ENCODE assay signal across 7 cellular contexts in genomic region chrX:47644557-47645091, GRCh38. TPM values are rescaled to one million over a fixed set of nuclear protein-coding genes. Genes with fewer than 3 reads are reported as not detected.
DNase-seq lines count a peak whose midpoint lies in the region; ATAC-seq, FAIRE-seq and TF ChIP-seq lines count a peak whose summit lies in the region.
"Had no signal": no experiment of that assay in that cellular context is flagged by ENCODE, and none has a peak within 500 bp of the region (broad histone marks: within the 10 kb centered on the region; RNA-seq: fewer than 3 reads in every experiment).

No MANE protein-coding gene starts in this region.

- SMC1A ChIA-PET in GM12878 (lab: Charles Lee; ENCODE audit: uncharacterized antibody, unreplicated experiment): interaction anchor here (0.7 to 2.0 kb wide), 7 partner anchors 11 to 105 kb away, joined by 3 to 9 read pairs (median 4); partner anchors contain the start of genes CFP and TIMP1

- H3K9me3 ChIP-seq in GM12878 (replicated peaks; ENCODE audit: control insufficient read depth, insufficient read depth, low read length) (peaks cover 2% of the 10 kb centered on the region; the same call in 2 of the 3 replicates), osteoblast (ENCODE audit: low read depth, low read length) (no peaks in the 10 kb centered on the region)

- RAD21 ChIA-PET in GM12878 (lab: Charles Lee; ENCODE audit: unreplicated experiment): interaction anchor here (0.6 to 1.8 kb wide), 7 partner anchors 10 to 139 kb away, joined by 3 to 6 read pairs (median 4); no protein-coding TSS in a partner anchor

- H3K4me1 ChIP-seq in GM12878 (ENCODE audit: control insufficient read depth, insufficient read depth, low read length) (no peaks in the 10 kb centered on the region; the same call in 1 of the 2 replicates), osteoblast (ENCODE audit: insufficient read depth, low read length) (peaks cover 13% of the 10 kb centered on the region)

- peak; percentile 19; the same call in 1 of the 2 replicates for TF ChIP-seq RAD21 in GM12878 (IDR thresholded peaks at IDR 0.05; ENCODE audit: insufficient read depth, low read depth, low read length)

- in situ Hi-C loops in GM12878 (cut with MboI): loop anchor here (10.0 kb wide), 2 partner anchors 80 to 430 kb away; partner anchors contain the start of genes ARAF and CDK16

- H3K4me2 ChIP-seq in GM12878 (ENCODE audit: control insufficient read depth, insufficient read depth) (0 out of 2 replicates have a peak overlapping the region, but pooled peaks have one; percentile 27), osteoblast (ENCODE audit: insufficient read depth, low read length) (no peak overlapping the region)

- H4K20me1 ChIP-seq in GM12878 (ENCODE audit: control insufficient read depth, insufficient read depth): no peaks in the 10 kb centered on the region
- H4K20me1 ChIP-seq in osteoblast (ENCODE audit: insufficient read depth, low read length): peaks cover 18% of the 10 kb centered on the region

- DNase-seq in HuH-7 (ENCODE audit: low spot score): peak; percentile 41
- DNase-seq in GM12878 (ENCODE audit: low read depth, low spot score): no peak
- peak; percentile 89 for DNase-seq in osteoblast (ENCODE audit: insufficient read length, low spot score, missing footprints)
- DNase-seq: T-cell had no signal

- ATAC-seq in GM12878 (peak; percentile 90), HG02759 (IDR thresholded peaks at IDR 0.05; ENCODE audit: unreplicated experiment) (no peak), HG03108 (IDR thresholded peaks at IDR 0.05; ENCODE audit: unreplicated experiment) (no peak)

- H3K27ac ChIP-seq in GM12878 (ENCODE audit: control insufficient read depth, insufficient read depth): no peak overlapping the region
- H3K27ac ChIP-seq in osteoblast (ENCODE audit: low read depth, low read length): no peak overlapping the region

- H3K36me3 ChIP-seq in GM12878 (ENCODE audit: control insufficient read depth in 2 of 2, insufficient read depth in 2 of 2, low read length in 1 of 2): peaks cover 0 to 4% of the 10 kb centered on the region in 2 experiments; a peak in 3 of 4 replicates
- peaks cover 12% of the 10 kb centered on the region for H3K36me3 ChIP-seq in osteoblast (ENCODE audit: insufficient read depth, low read length)

- H3K27me3 ChIP-seq in GM12878 (replicated peaks in 1 of 2; ENCODE audit: control insufficient read depth in 2 of 2, insufficient read depth in 2 of 2, low read length in 1 of 2) (no peaks in the 10 kb centered on the region), osteoblast (ENCODE audit: insufficient read depth, low read length) (no peaks in the 10 kb centered on the region)

- POLR2A ChIA-PET in GM12878 (lab: Charles Lee): interaction anchor here (0.6 to 1.6 kb wide), 4 partner anchors 11 to 146 kb away, joined by 4 to 6 read pairs (median 5); no protein-coding TSS in a partner anchor

- H3K9ac ChIP-seq in GM12878 (ENCODE audit: control insufficient read depth, insufficient read depth, low read length): no peak overlapping the region

- H3K4me3 ChIP-seq in GM12878 (no peak overlapping the region), osteoblast (ENCODE audit: insufficient read depth, low read length) (no peak overlapping the region)

- TF ChIP-seq POLR2A in GM12878 (IDR thresholded peaks at IDR 0.05; ENCODE audit: low read depth, low read length): no peak

- no peak overlapping the region for H2AFZ ChIP-seq in GM12878 (ENCODE audit: control insufficient read depth, low read depth, low read length)
- no peak overlapping the region for H2AFZ ChIP-seq in osteoblast (ENCODE audit: low read length)

- 55% methylated on average over 12 of the region's 12 CpGs for WGBS in GM12878 (ENCODE audit: insufficient coverage, insufficient replicate concordance, low lambda C conversion rate, missing lambda C conversion rate)

- BruUV-seq in GM12878 (replicated peaks; lab: Mats Ljungman, UMichigan): no TSS peak

- CTCF ChIA-PET in GM12878 (lab: Yijun Ruan, JAX): interaction anchor here (0.6 to 3.4 kb wide), 20 partner anchors 12 to 199 kb away, joined by 3 to 16 read pairs (median 4); partner anchors contain the start of gene CFP

- intact Hi-C loops in GM12878 (cut with micrococcal nuclease; ENCODE audit: unreplicated experiment): loop anchor here (2.0 kb wide), 2 partner anchors 82 to 454 kb away; no protein-coding TSS in a partner anchor

- H3K79me2 ChIP-seq in GM12878 (ENCODE audit: control insufficient read depth, insufficient read depth, low read length) (peaks cover 24% of the 10 kb centered on the region), osteoblast (ENCODE audit: insufficient read depth, low read length) (peaks cover 74% of the 10 kb centered on the region)

- TF ChIP-seq EP300 in GM12878 (IDR thresholded peaks at IDR 0.05; ENCODE audit: borderline replicate concordance in 1 of 2, control insufficient read depth in 1 of 2, low read depth in 2 of 2, low read length in 2 of 2): no peak

- peak; percentile 39 to 59 (median 51); a peak in 4 of 6 replicates for TF ChIP-seq CTCF in GM12878 (IDR thresholded peaks at IDR 0.05 in 2 of 3, conservative IDR thresholded peaks at IDR 0.05 in 1 of 3; ENCODE audit: control insufficient read depth in 2 of 3, extremely low read depth in 1 of 3, insufficient read depth in 1 of 3, low read depth in 3 of 3, low read length in 3 of 3)
- TF ChIP-seq CTCF in osteoblast (IDR thresholded peaks at IDR 0.05; ENCODE audit: extremely low read depth, low read depth, low read length): peak; percentile 59

- no peak for FAIRE-seq in GM12878 (lab: Jason Lieb, UNC)

RNA-seq across cellular contexts. Expression of gene ELK1, which starts 5.7 kb away (rescaled TPM):
- 24.1 and 25.5 TPM in 2 replicates for total RNA-seq in GM12878 (2013; cell fraction: nucleolus; rRNA removed)
- total RNA-seq in GM12878 (2014; rRNA removed) (34.2 and 35.8 TPM in 2 replicates), GM12878 (2014; rRNA removed; fragmentation: Illumina TruSeq; extraction: Trizol) (18.1 and 19.9 TPM in 2 replicates), GM12878 (2021) (53.2 and 55.5 TPM in 2 replicates), osteoblast (36.2 and 37.6 TPM in 2 replicates)
- 16.5 TPM for polyA plus RNA-seq in GM12878 (2011; ENCODE audit: low read depth)
- polyA plus RNA-seq in GM12878 (2011; rRNA removed) (20.2 and 30.0 TPM in 2 replicates), GM12878 (2014; fragmentation: Illumina TruSeq; extraction: Trizol) (24.6 and 36.1 TPM in 2 replicates), GM12878 (2014; fragmentation: Nextera tagmentation; extraction: Ambion mirVana) (1 to 10 TPM; 4.1 to 6.3 TPM), GM12878 (2014; rRNA removed) (29.8 and 31.1 TPM in 2 replicates), GM12878 (2016; fragmentation: Nextera tagmentation; extraction: Ambion mirVana) (10 to 100 TPM; 49.7 to 52.3 TPM)
- 39.3 and 42.8 TPM in 2 replicates for polyA plus RNA-seq in GM12878 (2011; cell fraction: cytosol; rRNA removed)
- polyA plus RNA-seq in GM12878 (2011; cell fraction: nucleus; rRNA removed): 40.3 and 45.6 TPM in 2 replicates
- 44.5 and 50.1 TPM in 2 replicates for polyA plus RNA-seq in GM12878 (2012)
- polyA minus RNA-seq in GM12878 (2011; rRNA and poly(A)+ RNA removed): 21.6 and 29.1 TPM in 2 replicates
- 17.2 and 20.5 TPM in 2 replicates for polyA minus RNA-seq in GM12878 (2011; cell fraction: cytosol; rRNA and poly(A)+ RNA removed)
- polyA minus RNA-seq in GM12878 (2011; cell fraction: nucleus; rRNA and poly(A)+ RNA removed): 10.4 and 16.8 TPM in 2 replicates

RNA-seq across cellular contexts. Expression of gene UXT, which starts 14.4 kb away (rescaled TPM):
- total RNA-seq in GM12878 (2013; cell fraction: nucleolus; rRNA removed): 41.1 and 41.9 TPM in 2 replicates
- total RNA-seq in GM12878 (2014; rRNA removed) (193 and 198 TPM in 2 replicates), GM12878 (2014; rRNA removed; fragmentation: Illumina TruSeq; extraction: Trizol) (151 and 170 TPM in 2 replicates), GM12878 (2021) (129 and 147 TPM in 2 replicates), osteoblast (93.4 and 94.9 TPM in 2 replicates)
- polyA plus RNA-seq in GM12878 (2011; ENCODE audit: low read depth): 584 TPM
- polyA plus RNA-seq in GM12878 (2011; rRNA removed) (173 and 243 TPM in 2 replicates), GM12878 (2014; fragmentation: Illumina TruSeq; extraction: Trizol) (208 and 233 TPM in 2 replicates), GM12878 (2014; fragmentation: Nextera tagmentation; extraction: Ambion mirVana) (100 to 1,000 TPM; 105 to 204 TPM), GM12878 (2014; rRNA removed) (211 and 224 TPM in 2 replicates), GM12878 (2016; fragmentation: Nextera tagmentation; extraction: Ambion mirVana) (100 to 1,000 TPM; 229 to 245 TPM)
- 172 and 178 TPM in 2 replicates for polyA plus RNA-seq in GM12878 (2011; cell fraction: cytosol; rRNA removed)
- 72.5 and 117 TPM in 2 replicates for polyA plus RNA-seq in GM12878 (2011; cell fraction: nucleus; rRNA removed)
- 267 and 272 TPM in 2 replicates for polyA plus RNA-seq in GM12878 (2012)
- polyA minus RNA-seq in GM12878 (2011; rRNA and poly(A)+ RNA removed): 61.1 and 63.5 TPM in 2 replicates
- polyA minus RNA-seq in GM12878 (2011; cell fraction: cytosol; rRNA and poly(A)+ RNA removed): 22.7 and 22.9 TPM in 2 replicates
- 32.8 and 39.2 TPM in 2 replicates for polyA minus RNA-seq in GM12878 (2011; cell fraction: nucleus; rRNA and poly(A)+ RNA removed)

RNA-seq across cellular contexts. Expression of gene CFP, which starts 14.9 kb away (rescaled TPM):
- total RNA-seq in GM12878 (2013; cell fraction: nucleolus; rRNA removed): 13.9 and 14.4 TPM in 2 replicates
- total RNA-seq in GM12878 (2014; rRNA removed) (8.3 and 10.1 TPM in 2 replicates), GM12878 (2014; rRNA removed; fragmentation: Illumina TruSeq; extraction: Trizol) (3.5 and 3.7 TPM in 2 replicates), GM12878 (2021) (4.9 and 7.2 TPM in 2 replicates), osteoblast (0.29 and 0.36 TPM in 2 replicates)
- 13.4 TPM for polyA plus RNA-seq in GM12878 (2011; ENCODE audit: low read depth)
- polyA plus RNA-seq in GM12878 (2011; rRNA removed) (0.42 and 1.1 TPM in 2 replicates), GM12878 (2014; fragmentation: Illumina TruSeq; extraction: Trizol) (0.36 and 2.4 TPM in 2 replicates), GM12878 (2014; fragmentation: Nextera tagmentation; extraction: Ambion mirVana) (1 to 10 TPM in 1 of 2 experiments, under 1 TPM in 1; 0.72 to 2.8 TPM), GM12878 (2014; rRNA removed) (6.5 and 8.7 TPM in 2 replicates), GM12878 (2016; fragmentation: Nextera tagmentation; extraction: Ambion mirVana) (1 to 10 TPM; 1.9 to 2.9 TPM)
- 1.2 and 1.9 TPM in 2 replicates for polyA plus RNA-seq in GM12878 (2011; cell fraction: cytosol; rRNA removed)
- 3.3 and 4.9 TPM in 2 replicates for polyA plus RNA-seq in GM12878 (2011; cell fraction: nucleus; rRNA removed)
- polyA plus RNA-seq in GM12878 (2012): 14.6 and 21.8 TPM in 2 replicates
- polyA minus RNA-seq in GM12878 (2011; rRNA and poly(A)+ RNA removed): 1.1 and 1.5 TPM in 2 replicates
- polyA minus RNA-seq in GM12878 (2011; cell fraction: cytosol; rRNA and poly(A)+ RNA removed): 0.31 and 1.5 TPM in 2 replicates
- 0.97 and 2.2 TPM in 2 replicates for polyA minus RNA-seq in GM12878 (2011; cell fraction: nucleus; rRNA and poly(A)+ RNA removed)

RNA-seq across cellular contexts. Expression of gene SYN1, which starts 25.0 kb away (rescaled TPM):
- total RNA-seq in GM12878 (2013; cell fraction: nucleolus; rRNA removed): 0.31 and 2.1 TPM in 2 replicates
- total RNA-seq in GM12878 (2014; rRNA removed): 0.05 and 0.11 TPM in 2 replicates
- total RNA-seq in GM12878 (2014; rRNA removed; fragmentation: Illumina TruSeq; extraction: Trizol): not detected in 2 replicates
- total RNA-seq in GM12878 (2021): 0.21 and 0.43 TPM in 2 replicates
- polyA plus RNA-seq in GM12878 (2011; ENCODE audit: low read depth): 1.6 TPM
- 0.27 and 0.30 TPM in 2 replicates for polyA plus RNA-seq in GM12878 (2011; rRNA removed)
- polyA plus RNA-seq in GM12878 (2011; cell fraction: cytosol; rRNA removed): 0.18 and 0.43 TPM in 2 replicates
- polyA plus RNA-seq in GM12878 (2011; cell fraction: nucleus; rRNA removed): 0.13 and 0.19 TPM in 2 replicates
- polyA plus RNA-seq in GM12878 (2012): 1.2 and 1.3 TPM in 2 replicates
- 0.16 and 1.5 TPM in 2 replicates for polyA plus RNA-seq in GM12878 (2014; fragmentation: Illumina TruSeq; extraction: Trizol)
- under 1 TPM in 1 of 2 experiments, not detected in 1; 0.09 TPM for polyA plus RNA-seq in GM12878 (2014; fragmentation: Nextera tagmentation; extraction: Ambion mirVana)
- not detected in 2 replicates for polyA plus RNA-seq in GM12878 (2014; rRNA removed)
- polyA plus RNA-seq in GM12878 (2016; fragmentation: Nextera tagmentation; extraction: Ambion mirVana): under 1 TPM; 0.09 to 0.57 TPM
- polyA minus RNA-seq in GM12878 (2011; rRNA and poly(A)+ RNA removed): 0.37 and 0.57 TPM in 2 replicates
- polyA minus RNA-seq in GM12878 (2011; cell fraction: cytosol; rRNA and poly(A)+ RNA removed): not detected in 2 replicates
- 0.12 and 0.29 TPM in 2 replicates for polyA minus RNA-seq in GM12878 (2011; cell fraction: nucleus; rRNA and poly(A)+ RNA removed)
- under 0.01 TPM in 2 replicates for total RNA-seq in osteoblast
- total RNA-seq: skeletal muscle tissue had no signal
